In genomic region chr15:29672446-29672845, GRCh38 we compare ENCODE assay signal across 17 cellular contexts.
A peak's percentile ranks its signal among the peaks of the same experiment; 100 is the strongest.
DNase-seq lines count a peak whose midpoint lies in the region; ATAC-seq and TF ChIP-seq lines count a peak whose summit lies in the region.
"Had no signal": no experiment of that assay in that cellular context is flagged by ENCODE, and none has a peak within 500 bp of the region (broad histone marks: within the 10 kb centered on the region; RNA-seq: fewer than 3 reads in every experiment).

No MANE protein-coding gene starts in this region.

- CTCF ChIA-PET in PC-3 (lab: Charles Lee): no interaction called here

- H4K20me1 ChIP-seq in PC-3 (ENCODE audit: low read length): no peaks in the 10 kb centered on the region
- H4K20me1 ChIP-seq in osteoblast (ENCODE audit: insufficient read depth, low read length): no peaks in the 10 kb centered on the region

- peak overlapping the region; percentile 88 for H3K4me2 ChIP-seq in PC-3 (ENCODE audit: low read length)
- no peak overlapping the region for H3K4me2 ChIP-seq in osteoblast (ENCODE audit: insufficient read depth, low read length)

- H3K27ac ChIP-seq in PC-3 (ENCODE audit: low read length) (peak overlapping the region; percentile 99), coronary artery (no peak overlapping the region), osteoblast (ENCODE audit: low read depth, low read length) (peak overlapping the region; percentile 96), aorta (ENCODE audit: low read depth in 1 of 2, low read length in 2 of 2) (no peak overlapping the region)

- H3K36me3 ChIP-seq in PC-3 (ENCODE audit: low read depth, low read length) (no peaks in the 10 kb centered on the region), osteoblast (ENCODE audit: insufficient read depth, low read length) (no peaks in the 10 kb centered on the region), aorta (ENCODE audit: control insufficient read depth in 1 of 2, insufficient read depth in 2 of 2, low read length in 1 of 2) (no peaks in the 10 kb centered on the region)
- H3K36me3 ChIP-seq: BE2C had no signal

- ATAC-seq in PC-3 (no peak), aorta (ENCODE audit: low FRiP score) (no peak), GM19351 (IDR thresholded peaks at IDR 0.05; ENCODE audit: unreplicated experiment) (no peak)

- intact Hi-C loops in PC-3 (cut with micrococcal nuclease) (no loop called here), aorta (cut with DNase I) (loop anchor here in 1 of 2 donors (5.0 kb wide), 1 partner anchor 150 kb away; the partner anchor contains the start of gene TJP1)

- H2AFZ ChIP-seq in PC-3 (ENCODE audit: low read length) (no peak overlapping the region), osteoblast (ENCODE audit: low read length) (no peak overlapping the region)

- H3K9me2 ChIP-seq in PC-3 (replicated peaks; ENCODE audit: low read length): no peaks in the 10 kb centered on the region

- H3K79me2 ChIP-seq in PC-3 (ENCODE audit: low read length) (no peaks in the 10 kb centered on the region), osteoblast (ENCODE audit: insufficient read depth, low read length) (no peaks in the 10 kb centered on the region)

- no TSS peak for BruUV-seq in PC-3 (replicated peaks; lab: Mats Ljungman, UMichigan)

- TF ChIP-seq CTCF in PC-3 (conservative IDR thresholded peaks at IDR 0.05; ENCODE audit: low read depth, low read length): no peak
- no peak for TF ChIP-seq CTCF in coronary artery (IDR thresholded peaks at IDR 0.05)
- no peak for TF ChIP-seq CTCF in osteoblast (IDR thresholded peaks at IDR 0.05; ENCODE audit: extremely low read depth, low read depth, low read length)

- H3K4me3 ChIP-seq in PC-3 (ENCODE audit: low read length) (no peak overlapping the region), coronary artery (no peak overlapping the region), osteoblast (ENCODE audit: insufficient read depth, low read length) (no peak overlapping the region), aorta (ENCODE audit: low read length in 2 of 2) (no peak overlapping the region)

- POLR2A ChIA-PET in PC-3 (lab: Charles Lee; ENCODE audit: unreplicated experiment): no interaction called here

- no peak for DNase-seq in PC-3
- peak; percentile 63 for DNase-seq in coronary artery (ENCODE audit: low spot score)
- no peak for DNase-seq in osteoblast (ENCODE audit: insufficient read length, low spot score, missing footprints)
- DNase-seq in aorta: no peak
- DNase-seq in NCI-H774 (lab: John Stamatoyannopoulos, UW): no peak
- DNase-seq in NCI-H2081 (lab: John Stamatoyannopoulos, UW): no peak
- DNase-seq: ACHN, BE2C, Calu3, Kasumi-1, NCI-H1092 treated with DMSO at 0.1 percent for 48 hours, NCI-H1436, NCI-H187, NCI-H524, RPMI8226, SHP77 had no signal

- H3K27me3 ChIP-seq in PC-3 (ENCODE audit: low read length): no peaks in the 10 kb centered on the region
- no peaks in the 10 kb centered on the region for H3K27me3 ChIP-seq in osteoblast (ENCODE audit: insufficient read depth, low read length)
- H3K27me3 ChIP-seq in aorta (ENCODE audit: control insufficient read depth in 1 of 2, insufficient read depth in 2 of 2, low read length in 1 of 2): no peaks in the 10 kb centered on the region
- H3K27me3 ChIP-seq: BE2C had no signal

- peaks cover 4% of the 10 kb centered on the region for H3F3A ChIP-seq in PC-3 (ENCODE audit: low read length, unreplicated experiment)

- WGBS in aorta, 2 donors: 96 to 98% methylated on average over 5 of the region's 5 CpGs

- H3K9me3 ChIP-seq in PC-3 (ENCODE audit: low read length) (no peaks in the 10 kb centered on the region), osteoblast (ENCODE audit: low read depth, low read length) (no peaks in the 10 kb centered on the region), aorta (ENCODE audit: control insufficient read depth, low read length) (no peaks in the 10 kb centered on the region)
- H3K9me3 ChIP-seq: BE2C had no signal

- H3K4me1 ChIP-seq in PC-3 (ENCODE audit: insufficient read depth, low read length) (peaks cover 65% of the 10 kb centered on the region), osteoblast (ENCODE audit: insufficient read depth, low read length) (peaks cover 37% of the 10 kb centered on the region), aorta (ENCODE audit: control insufficient read depth in 1 of 2, insufficient read depth in 2 of 2, low read length in 2 of 2) (peaks cover 0 to 4% of the 10 kb centered on the region in 2 donors)
- H3K4me1 ChIP-seq: BE2C had no signal

- H3K9ac ChIP-seq in PC-3 (ENCODE audit: low read length): peak overlapping the region; percentile 96; the same call in 1 of the 2 replicates

Comparison
In these comparisons a context has a peak if more than half of its experiments do, and no peak if none do; other contexts are left out.
1. H3K27ac ChIP-seq: peak in PC-3 (single experiment) and osteoblast (single experiment); none in coronary artery (0 of 2) and aorta (0 of 2).